10 cellular contexts compared by ENCODE assay signal in genomic region chr7:47328392-47329319, GRCh38.
A peak's percentile ranks its signal among the peaks of the same experiment; 100 is the strongest.
DNase-seq lines count a peak whose midpoint lies in the region; ATAC-seq and TF ChIP-seq lines count a peak whose summit lies in the region.
"Had no signal": no experiment of that assay in that cellular context is flagged by ENCODE, and none has a peak within 500 bp of the region (broad histone marks: within the 10 kb centered on the region; RNA-seq: fewer than 3 reads in every experiment).

No MANE protein-coding gene starts in this region.

- TF ChIP-seq CTCF in Peyer's patch (IDR thresholded peaks at IDR 0.05) (no peak), epithelial cell of proximal tubule (conservative IDR thresholded peaks at IDR 0.05; ENCODE audit: low read depth, low read length) (no peak), mucosa of descending colon (IDR thresholded peaks at IDR 0.05) (no peak), transverse colon (IDR thresholded peaks at IDR 0.05) (no peak)

- no peaks in the 10 kb centered on the region for H3K27me3 ChIP-seq in Peyer's patch
- H3K27me3 ChIP-seq in transverse colon: no peaks in the 10 kb centered on the region

- in situ Hi-C loops in transverse colon (cut with MboI; ENCODE audit: low pct_ligation_motif_present in 1 of 4, low pct_unique_long_range_greater_than_20kb in 1 of 4, low sequenced_read_pairs in 3 of 4): no loop called here

- WGBS in transverse colon (ENCODE audit: low coverage in 1 of 2), 2 donors: 74 to 87% methylated on average over 3 to 7 of the region's 7 CpGs

- DNase-seq in Peyer's patch (peak in 1 of 3 donors; percentile 46), epithelial cell of proximal tubule (ENCODE audit: low read depth) (no peak), mucosa of descending colon (no peak), transverse colon (no peak), NOMO-1 treated with dmso at 0.1 percent for 144 hours (lab: John Stamatoyannopoulos, UW; ENCODE audit: unreplicated experiment) (no peak)
- DNase-seq: activated T-cell treated with anti-CD3 and anti-CD28 coated beads, Interleukin-2, amount 50 U/mL, for 1 hour; KG1; stimulated activated CD4-positive, alpha-beta T cell treated with anti-CD3 and anti-CD28 coated beads, Interleukin-12 subunit alpha, Interleukin-12 subunit beta, amount 100 ng/mL, for 4 hours had no signal

- H3K4me3 ChIP-seq in Peyer's patch: peak overlapping the region in 1 of 4 donors; percentile 14
- peak overlapping the region; percentile 28 for H3K4me3 ChIP-seq in epithelial cell of proximal tubule (ENCODE audit: low read depth, low read length)
- H3K4me3 ChIP-seq in mucosa of descending colon: no peak overlapping the region
- peak overlapping the region in 2 of 4 donors; percentile 17 to 28 for H3K4me3 ChIP-seq in transverse colon

- intact Hi-C loops in mucosa of descending colon (cut with DNase I, micrococcal nuclease) (no loop called here), transverse colon (cut with DNase I; ENCODE audit: low total_unique reads) (no loop called here)

- TF ChIP-seq POLR2A in Peyer's patch (IDR thresholded peaks at IDR 0.05) (no peak), transverse colon (IDR thresholded peaks at IDR 0.05) (no peak)

- H3K4me1 ChIP-seq in Peyer's patch (peaks cover 0 to 39% (median 3%) of the 10 kb centered on the region in 4 donors), mucosa of descending colon (ENCODE audit: low read depth) (peaks cover 24% of the 10 kb centered on the region), transverse colon (peaks cover 26 to 56% (median 43%) of the 10 kb centered on the region in 4 donors)

- H3K9me3 ChIP-seq in Peyer's patch (no peaks in the 10 kb centered on the region), mucosa of descending colon (no peaks in the 10 kb centered on the region), transverse colon (no peaks in the 10 kb centered on the region)

- TF ChIP-seq EP300 in transverse colon (IDR thresholded peaks at IDR 0.05; ENCODE audit: low read depth): no peak

- H3K36me3 ChIP-seq in Peyer's patch: peaks cover 0 to 12% (median 0%) of the 10 kb centered on the region in 3 donors
- H3K36me3 ChIP-seq in mucosa of descending colon (ENCODE audit: low read depth): no peaks in the 10 kb centered on the region
- no peaks in the 10 kb centered on the region for H3K36me3 ChIP-seq in transverse colon

- ATAC-seq in mucosa of descending colon (peak; percentile 32), GM21717 (IDR thresholded peaks at IDR 0.05; ENCODE audit: unreplicated experiment) (no peak), HG03442 (IDR thresholded peaks at IDR 0.05; ENCODE audit: unreplicated experiment) (no peak)

- H3K27ac ChIP-seq in Peyer's patch (peak overlapping the region; percentile 19 to 78 (median 50)), transverse colon (peak overlapping the region; percentile 60 to 88 (median 83))
